In genomic region chr4:2290974-2291704, GRCh38 we compare ENCODE assay signal across 9 cellular contexts. TPM values are rescaled to one million over a fixed set of nuclear protein-coding genes. Genes with fewer than 3 reads are reported as not detected.
DNase-seq lines count a peak whose midpoint lies in the region; ATAC-seq and TF ChIP-seq lines count a peak whose summit lies in the region.
"Had no signal": no experiment of that assay in that cellular context is flagged by ENCODE, and none has a peak within 500 bp of the region (broad histone marks: within the 10 kb centered on the region; RNA-seq: fewer than 3 reads in every experiment).

No MANE protein-coding gene starts in this region.

- H3K9me3 ChIP-seq in mucosa of descending colon: no peaks in the 10 kb centered on the region

- ATAC-seq in mucosa of descending colon (peak; percentile 67), GM18498 (IDR thresholded peaks at IDR 0.05; ENCODE audit: unreplicated experiment) (no peak), HG03469 (IDR thresholded peaks at IDR 0.05; ENCODE audit: unreplicated experiment) (no peak)

- no peak overlapping the region for H3K4me3 ChIP-seq in mucosa of descending colon
- H3K4me3 ChIP-seq: SK-N-MC had no signal

- intact Hi-C loops in mucosa of descending colon (cut with DNase I, micrococcal nuclease): no loop called here

- no peak for TF ChIP-seq CTCF in mucosa of descending colon (IDR thresholded peaks at IDR 0.05)

- H3K9me3 Mint-ChIP-seq in stimulated activated naive CD8-positive, alpha-beta T cell treated with anti-CD3 and anti-CD28 coated beads, Interleukin-15, Interleukin-2, amounts not matched to agents 100 ng/mL and 50 ng/mL, for 24 hours: no peaks in the 10 kb centered on the region

- no peaks in the 10 kb centered on the region for H3K36me3 Mint-ChIP-seq in stimulated activated naive CD8-positive, alpha-beta T cell treated with anti-CD3 and anti-CD28 coated beads, Interleukin-15, Interleukin-2, amounts not matched to agents 100 ng/mL and 50 ng/mL, for 24 hours (ENCODE audit: low read depth)

- DNase-seq in NAMALWA (ENCODE audit: low spot score): peak; percentile 56
- DNase-seq in activated T-cell treated with anti-CD3 and anti-CD28 coated beads, Interleukin-2, amount 50 U/mL, for 1 hour: peak; percentile 75
- DNase-seq in mucosa of descending colon: peak; percentile 29 to 67 (median 51)
- DNase-seq in NCI-H2227 treated with DMSO at 0.1 percent for 48 hours (lab: John Stamatoyannopoulos, UW): no peak
- DNase-seq in RKO (ENCODE audit: low spot score): no peak

- H3K4me1 Mint-ChIP-seq in stimulated activated naive CD8-positive, alpha-beta T cell treated with anti-CD3 and anti-CD28 coated beads, Interleukin-15, Interleukin-2, amounts not matched to agents 100 ng/mL and 50 ng/mL, for 24 hours (ENCODE audit: low read depth): peaks cover 35% of the 10 kb centered on the region

- H3K27ac Mint-ChIP-seq in stimulated activated naive CD8-positive, alpha-beta T cell treated with anti-CD3 and anti-CD28 coated beads, Interleukin-15, Interleukin-2, amounts not matched to agents 100 ng/mL and 50 ng/mL, for 24 hours: peak overlapping the region; percentile 61

- H3K36me3 ChIP-seq in mucosa of descending colon (ENCODE audit: low read depth): no peaks in the 10 kb centered on the region

- H3K4me1 ChIP-seq in mucosa of descending colon (ENCODE audit: low read depth): no peaks in the 10 kb centered on the region

- H3K27me3 Mint-ChIP-seq in stimulated activated naive CD8-positive, alpha-beta T cell treated with anti-CD3 and anti-CD28 coated beads, Interleukin-15, Interleukin-2, amounts not matched to agents 100 ng/mL and 50 ng/mL, for 24 hours: no peaks in the 10 kb centered on the region

- peak overlapping the region; percentile 53 for H3K4me3 Mint-ChIP-seq in stimulated activated naive CD8-positive, alpha-beta T cell treated with anti-CD3 and anti-CD28 coated beads, Interleukin-15, Interleukin-2, amounts not matched to agents 100 ng/mL and 50 ng/mL, for 24 hours

RNA-seq across cellular contexts. Expression of gene MXD4, which starts 29.2 kb away (rescaled TPM):
- 10 to 100 TPM; 46.6 to 59.6 (median 52.6) TPM for total RNA-seq in mucosa of descending colon

RNA-seq across cellular contexts. Expression of gene HAUS3, which starts 49.2 kb away (rescaled TPM):
- total RNA-seq in mucosa of descending colon: 10 to 100 TPM in 2 of 3 donors, 1 to 10 TPM in 1; 9.9 to 13.7 (median 11.4) TPM

RNA-seq across cellular contexts. Expression of gene POLN, which starts 49.2 kb away (rescaled TPM):
- total RNA-seq in mucosa of descending colon: 1 to 10 TPM; 1.4 to 4.6 (median 1.4) TPM

Comparison
In these comparisons a context has a peak if more than half of its experiments do, and no peak if none do; other contexts are left out.
1. DNase-seq: peak in NAMALWA (single experiment), activated T-cell treated with anti-CD3 and anti-CD28 coated beads, Interleukin-2, amount 50 U/mL, for 1 hour (single experiment) and mucosa of descending colon (3 of 3); none in NCI-H2227 treated with DMSO at 0.1 percent for 48 hours (single experiment) and RKO (single experiment).